Comparison of ENCODE assay signal across 9 cellular contexts in genomic region chr14:89276424-89276975, GRCh38.
DNase-seq lines count a peak whose midpoint lies in the region; ATAC-seq, FAIRE-seq and TF ChIP-seq lines count a peak whose summit lies in the region.
"Had no signal": no experiment of that assay in that cellular context is flagged by ENCODE, and none has a peak within 500 bp of the region (broad histone marks: within the 10 kb centered on the region; RNA-seq: fewer than 3 reads in every experiment).

No MANE protein-coding gene starts in this region.

- TF ChIP-seq POLR2A in GM12878 (IDR thresholded peaks at IDR 0.05; ENCODE audit: low read depth, low read length) = peak; percentile 37; the same call in 1 of the 2 replicates

- peak overlapping the region; percentile 61; the same call in 1 of the 2 replicates for H3K4me2 ChIP-seq in GM12878 (ENCODE audit: control insufficient read depth, insufficient read depth)

- H2AFZ ChIP-seq in GM12878 (ENCODE audit: control insufficient read depth, low read depth, low read length) = no peak overlapping the region

- WGBS in GM12878 (ENCODE audit: insufficient coverage, insufficient replicate concordance, low lambda C conversion rate, missing lambda C conversion rate) = 0% methylated on average over 3 of the region's 3 CpGs

- no peaks in the 10 kb centered on the region for H4K20me1 ChIP-seq in GM12878 (ENCODE audit: control insufficient read depth, insufficient read depth)

- no TSS peak for BruUV-seq in GM12878 (replicated peaks; lab: Mats Ljungman, UMichigan)

- ATAC-seq in GM18499 (IDR thresholded peaks at IDR 0.05; ENCODE audit: insufficient read depth, unreplicated experiment) (peak; percentile 93), GM21825 (IDR thresholded peaks at IDR 0.05; ENCODE audit: unreplicated experiment) (peak; percentile 95), GM12878 (peak; percentile 97)

- peak; percentile 81 for FAIRE-seq in GM12878 (lab: Jason Lieb, UNC)
- FAIRE-seq: islet of Langerhans had no signal

- in situ Hi-C loops in GM12878 (cut with MboI) = no loop called here

- DNase-seq in MV-4-11 (lab: John Stamatoyannopoulos, UW) = peak; percentile 81
- DNase-seq in GM12878 (ENCODE audit: low read depth, low spot score) = peak; percentile 94
- DNase-seq in stimulated activated CD8-positive, alpha-beta memory T cell treated with anti-CD3 and anti-CD28 coated beads, Interleukin-15, amount 100 ng/mL, for 4 hours (ENCODE audit: low read depth in 2 of 2) = peak; percentile 29 to 33
- no peak for DNase-seq in SIG-M5 (lab: John Stamatoyannopoulos, UW)
- DNase-seq in HPDE6-E6E7 (ENCODE audit: extremely low spot score) = no peak
- no peak for DNase-seq in NCI-H526 (lab: John Stamatoyannopoulos, UW)

- H3K9me3 ChIP-seq in GM12878 (replicated peaks; ENCODE audit: control insufficient read depth, insufficient read depth, low read length) = peaks cover 1% of the 10 kb centered on the region; the same call in 1 of the 3 replicates

- SMC1A ChIA-PET in GM12878 (lab: Charles Lee; ENCODE audit: uncharacterized antibody, unreplicated experiment) = interaction anchor here (0.6 to 2.6 kb wide), 9 partner anchors 8 to 133 kb away, joined by 3 to 18 read pairs (median 5); no protein-coding TSS in a partner anchor

- POLR2A ChIA-PET in GM12878 (lab: Charles Lee) = interaction anchor here (1.2 to 2.4 kb wide), 2 partner anchors 28 to 57 kb away, joined by 5 to 15 read pairs; no protein-coding TSS in a partner anchor

- H3K4me3 ChIP-seq in GM12878 = no peak overlapping the region

- peak overlapping the region; percentile 91 for H3K27ac ChIP-seq in GM12878 (ENCODE audit: control insufficient read depth, insufficient read depth)

- no peaks in the 10 kb centered on the region for H3K27me3 ChIP-seq in GM12878 (replicated peaks in 1 of 2; ENCODE audit: control insufficient read depth in 2 of 2, insufficient read depth in 2 of 2, low read length in 1 of 2)

- RAD21 ChIA-PET in GM12878 (lab: Charles Lee; ENCODE audit: unreplicated experiment) = interaction anchor here (0.6 to 2.5 kb wide), 11 partner anchors 28 to 343 kb away, joined by 3 to 21 read pairs (median 3); no protein-coding TSS in a partner anchor

- TF ChIP-seq EP300 in GM12878 (IDR thresholded peaks at IDR 0.05; ENCODE audit: borderline replicate concordance in 1 of 2, control insufficient read depth in 1 of 2, low read depth in 2 of 2, low read length in 2 of 2) = 0 out of 4 replicates have a peak, but pooled peaks of 1 of the 2 experiments have one; percentile 45

- peaks cover 35% of the 10 kb centered on the region for H3K4me1 ChIP-seq in GM12878 (ENCODE audit: control insufficient read depth, insufficient read depth, low read length)

- H3K36me3 ChIP-seq in GM12878 (ENCODE audit: control insufficient read depth in 2 of 2, insufficient read depth in 2 of 2, low read length in 1 of 2) = peaks cover 2 to 18% of the 10 kb centered on the region in 2 experiments; a peak in 3 of 4 replicates

- CTCF ChIA-PET in GM12878 (lab: Yijun Ruan, JAX) = interaction anchor here (0.7 to 1.6 kb wide), 4 partner anchors 16 to 139 kb away, joined by 3 read pairs; no protein-coding TSS in a partner anchor

- no peak for TF ChIP-seq CTCF in GM12878 (IDR thresholded peaks at IDR 0.05 in 2 of 3, conservative IDR thresholded peaks at IDR 0.05 in 1 of 3; ENCODE audit: control insufficient read depth in 2 of 3, extremely low read depth in 1 of 3, insufficient read depth in 1 of 3, low read depth in 3 of 3, low read length in 3 of 3)

- no peak for TF ChIP-seq RAD21 in GM12878 (IDR thresholded peaks at IDR 0.05; ENCODE audit: insufficient read depth, low read depth, low read length)

- H3K79me2 ChIP-seq in GM12878 (ENCODE audit: control insufficient read depth, insufficient read depth, low read length) = peaks cover 29% of the 10 kb centered on the region

- H3K9ac ChIP-seq in GM12878 (ENCODE audit: control insufficient read depth, insufficient read depth, low read length) = peak overlapping the region; percentile 38; the same call in 1 of the 2 replicates

- intact Hi-C loops in GM12878 (cut with micrococcal nuclease; ENCODE audit: unreplicated experiment) = no loop called here

TF ChIP-seq in GM12878, 131 proteins besides CTCF, POLR2A, EP300 and RAD21 (continues in another document):
- peak; percentile 97 for TF ChIP-seq RELA (IDR thresholded peaks at IDR 0.05; ENCODE audit: borderline replicate concordance, partially characterized antibody)
- TF ChIP-seq TAF1 (IDR thresholded peaks at IDR 0.05; ENCODE audit: borderline replicate concordance, low read depth, low read length) = 0 out of 2 replicates have a peak, but pooled peaks have one; percentile 23
- TF ChIP-seq ZBED1 (IDR thresholded peaks at IDR 0.05; ENCODE audit: borderline replicate concordance) = 0 out of 2 replicates have a peak, but pooled peaks have one; percentile 1
- 0 out of 2 replicates have a peak, but pooled peaks have one; percentile 36 for TF ChIP-seq PAX5 (IDR thresholded peaks at IDR 0.05; ENCODE audit: borderline replicate concordance, low read depth, low read length)
- TF ChIP-seq BHLHE40 (IDR thresholded peaks at IDR 0.05; ENCODE audit: borderline replicate concordance in 1 of 2, low read depth in 2 of 2, low read length in 1 of 2) = peak; percentile 37 to 50; a peak in 3 of 4 replicates
- peak; percentile 46; the same call in 1 of the 2 replicates for TF ChIP-seq ATF7 (IDR thresholded peaks at IDR 0.05; ENCODE audit: low read depth)
- no peak for TF ChIP-seq SUZ12 (IDR thresholded peaks at IDR 0.05; ENCODE audit: unreplicated experiment)
- peak; percentile 73 for TF ChIP-seq ZNF687 (IDR thresholded peaks at IDR 0.05)
- no peak; the same call in 1 of the 2 replicates for TF ChIP-seq HDGF (IDR thresholded peaks at IDR 0.05)
- peak; percentile 15; the same call in 1 of the 2 replicates for TF ChIP-seq SPI1 (IDR thresholded peaks at IDR 0.05; ENCODE audit: borderline replicate concordance, insufficient read depth, low read depth, low read length)
- TF ChIP-seq HCFC1 (IDR thresholded peaks at IDR 0.05; ENCODE audit: low read length) = no peak
- TF ChIP-seq RELB (IDR thresholded peaks at IDR 0.05; ENCODE audit: low read depth) = peak; percentile 85
- no peak for TF ChIP-seq USF1 (IDR thresholded peaks at IDR 0.05; ENCODE audit: borderline replicate concordance, extremely low read length, insufficient read depth, low read depth, low read length)
- TF ChIP-seq RFX5 (IDR thresholded peaks at IDR 0.05; ENCODE audit: low read depth, low read length) = no peak
- TF ChIP-seq HDAC6 (IDR thresholded peaks at IDR 0.05; ENCODE audit: unreplicated experiment) = no peak
- TF ChIP-seq EGR1 (IDR thresholded peaks at IDR 0.05; ENCODE audit: borderline replicate concordance in 1 of 2, low read depth in 2 of 2, low read length in 2 of 2) = peak in 1 of 2 experiments; percentile 18; a peak in 1 of 3 replicates
- no peak for TF ChIP-seq PML (IDR thresholded peaks at IDR 0.05; ENCODE audit: low read length)
- peak; percentile 82 to 87 for TF ChIP-seq IKZF2 (IDR thresholded peaks at IDR 0.05)
- no peak for TF ChIP-seq YBX1 (IDR thresholded peaks at IDR 0.05)
- no peak for TF ChIP-seq NR2C2 (IDR thresholded peaks at IDR 0.05; ENCODE audit: borderline replicate concordance, control insufficient read depth, insufficient read length, low read depth)

Comparison
In these comparisons a context has a peak if more than half of its experiments do, and no peak if none do; other contexts are left out.
1. DNase-seq: peak in MV-4-11 (single experiment), GM12878 (single experiment) and stimulated activated CD8-positive, alpha-beta memory T cell treated with anti-CD3 and anti-CD28 coated beads, Interleukin-15, amount 100 ng/mL, for 4 hours (2 of 2); none in SIG-M5 (single experiment), HPDE6-E6E7 (single experiment) and NCI-H526 (0 of 2).
2. Peak in every context shown above with its lines, with median percentiles within 50 percentile points of each other: ATAC-seq.